16 cellular contexts compared by ENCODE assay signal in the genomic region with DNA sequence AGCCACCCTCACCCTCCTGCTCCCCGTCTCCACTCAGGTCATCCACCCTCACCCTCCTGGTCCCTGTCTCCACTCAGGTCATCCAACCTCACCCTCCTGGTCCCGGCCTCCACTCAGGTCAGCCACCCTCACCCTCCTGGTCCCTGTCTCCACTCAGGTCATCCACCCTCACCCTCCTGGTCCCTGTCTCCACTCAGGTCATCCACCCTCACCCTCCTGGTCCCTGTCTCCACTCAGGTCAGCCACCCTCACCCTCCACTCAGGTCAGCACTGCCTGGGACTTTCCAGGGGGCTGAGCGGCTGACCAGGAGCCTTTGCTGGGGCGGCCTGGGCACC. TPM values are rescaled to one million over a fixed set of nuclear protein-coding genes. Genes with fewer than 3 reads are reported as not detected.
DNase-seq lines count a peak whose midpoint lies in the region; ATAC-seq and TF ChIP-seq lines count a peak whose summit lies in the region.
"Not testable (repeated sequence)": the region's sequence is repeated elsewhere in the genome, so short reads cannot be mapped to it uniquely, and the experiment has no call there.
"Had no signal": no experiment of that assay in that cellular context is flagged by ENCODE, and none has a peak within 500 bp of the region (broad histone marks: within the 10 kb centered on the region; RNA-seq: fewer than 3 reads in every experiment).

No MANE protein-coding gene starts in this region.

- in situ Hi-C loops in IMR-90 (cut with MboI; ENCODE audit: low sequenced_read_pairs), result not testable (repeated sequence)

- CTCF ChIA-PET in IMR-90 (lab: Yijun Ruan, JAX), result not testable (repeated sequence)

- not testable (repeated sequence) for H3K4ac ChIP-seq in IMR-90 (ENCODE audit: low read depth, low read length)

- not testable (repeated sequence) for H3K9me3 ChIP-seq in BLaER1; IMR-90 (ENCODE audit: control insufficient read depth, insufficient read depth, low read length); heart right ventricle; mesodermal cell (ENCODE audit: control insufficient read depth, low read length)

- H3K9me1 ChIP-seq in IMR-90 (ENCODE audit: insufficient read depth, low read length), result not testable (repeated sequence)

- not testable (repeated sequence) for H4K20me1 ChIP-seq in BLaER1; IMR-90 (ENCODE audit: insufficient read depth, low read length)

- peaks cover 38% of the 10 kb centered on the region for H3K27me3 Mint-ChIP-seq in stimulated activated memory B cell treated with anti-CD40 and anti-IgM and Interleukin-4, amounts not matched to agents 10 μg/mL and 1 μg/mL and 100 μg/mL, for 72 hours

- H3K18ac ChIP-seq in IMR-90 (ENCODE audit: low read depth, low read length), result not testable (repeated sequence)

- H3K4me1 ChIP-seq in BLaER1 (peaks cover 66% of the 10 kb centered on the region), IMR-90 (ENCODE audit: control insufficient read depth, insufficient read depth, low read length) (peaks cover 22% of the 10 kb centered on the region), heart right ventricle (peaks cover 36 to 69% (median 55%) of the 10 kb centered on the region in 9 donors), mesodermal cell (ENCODE audit: control insufficient read depth, insufficient read depth, low read length, poor library complexity, severe bottlenecking) (peaks cover 33% of the 10 kb centered on the region)

- TF ChIP-seq RAD21 in IMR-90 (IDR thresholded peaks at IDR 0.05; ENCODE audit: low read length), result not testable (repeated sequence)

- TF ChIP-seq CTCF in IMR-90 (conservative IDR thresholded peaks at IDR 0.05; ENCODE audit: low read depth, low read length); heart right ventricle (IDR thresholded peaks at IDR 0.05): not testable (repeated sequence)

- H3K27ac ChIP-seq in BLaER1, result peak overlapping the region; percentile 81
- not testable (repeated sequence) for H3K27ac ChIP-seq in IMR-90 (ENCODE audit: insufficient read depth, low read length)
- H3K27ac ChIP-seq in angular gyrus (ENCODE audit: low read depth, low read length), result peak overlapping the region; percentile 19
- peak overlapping the region; percentile 86 to 97 (median 91) for H3K27ac ChIP-seq in heart right ventricle
- H3K27ac ChIP-seq in mesodermal cell (ENCODE audit: low read depth, low read length, severe bottlenecking), result peak overlapping the region; percentile 69

- not testable (repeated sequence) for H3K36me3 ChIP-seq in BLaER1; IMR-90 (ENCODE audit: control insufficient read depth, insufficient read depth, low read length); heart right ventricle; mesodermal cell (ENCODE audit: control insufficient read depth, insufficient read depth, low read length)

- WGBS in IMR-90 (ENCODE audit: extremely low coverage in 2 of 2, insufficient read length in 1 of 2), 2 experiments, result 84% methylated on average over 2 of the region's 4 CpGs; no CpG with 5 or more reads in 1 of the 2 experiments
- WGBS in heart right ventricle, 2 donors, result 54 to 57% methylated on average over 4 of the region's 4 CpGs
- 89 to 91% methylated on average over 3 to 4 of the region's 4 CpGs for WGBS in mesodermal cell (ENCODE audit: insufficient coverage in 2 of 2), 2 experiments

- H4K91ac ChIP-seq in IMR-90 (ENCODE audit: insufficient read depth, low read depth, low read length), result not testable (repeated sequence)

- BruUV-seq in IMR-90 (replicated peaks; lab: Mats Ljungman, UMichigan), result not testable (repeated sequence)

- peak overlapping the region; percentile 21 to 33; a peak in 1 of 4 replicates for H4K8ac ChIP-seq in IMR-90 (ENCODE audit: low read depth in 2 of 2, low read length in 2 of 2)

- H4K5ac ChIP-seq in IMR-90 (ENCODE audit: low read depth, low read length), result peak overlapping the region; percentile 11; the same call in 1 of the 2 replicates

- H3K4me3 ChIP-seq in BLaER1; IMR-90 (ENCODE audit: insufficient read depth, low read depth, low read length); mesodermal cell (ENCODE audit: extremely low read depth, insufficient read depth, low read length, poor library complexity, severe bottlenecking): not testable (repeated sequence)
- H3K4me3 ChIP-seq in heart right ventricle, result peak overlapping the region in 4 of 10 donors; percentile 5 to 35 (median 24)

- H3K27ac Mint-ChIP-seq in stimulated activated memory B cell treated with anti-CD40 and anti-IgM and Interleukin-4, amounts not matched to agents 10 μg/mL and 1 μg/mL and 100 μg/mL, for 72 hours, result peak overlapping the region; percentile 64

- H3K9ac ChIP-seq in BLaER1, result peak overlapping the region; percentile 71; the same call in 1 of the 2 replicates
- H3K9ac ChIP-seq in IMR-90 (ENCODE audit: low read depth, low read length), result not testable (repeated sequence)

- intact Hi-C loops in IMR-90 (cut with micrococcal nuclease); heart right ventricle (cut with DNase I): not testable (repeated sequence)

- POLR2A ChIA-PET in IMR-90 (lab: Charles Lee; ENCODE audit: unreplicated experiment), result not testable (repeated sequence)

- dilution Hi-C loops in IMR-90 (cut with HindIII; ENCODE audit: low sequenced_read_pairs, unreplicated experiment), result not testable (repeated sequence)

- H3K9me3 Mint-ChIP-seq in stimulated activated memory B cell treated with anti-CD40 and anti-IgM and Interleukin-4, amounts not matched to agents 10 μg/mL and 1 μg/mL and 100 μg/mL, for 72 hours, result not testable (repeated sequence)

- H3K4me3 Mint-ChIP-seq in stimulated activated memory B cell treated with anti-CD40 and anti-IgM and Interleukin-4, amounts not matched to agents 10 μg/mL and 1 μg/mL and 100 μg/mL, for 72 hours, result not testable (repeated sequence)

- H3K4me2 ChIP-seq in BLaER1, result peak overlapping the region; percentile 97
- not testable (repeated sequence) for H3K4me2 ChIP-seq in IMR-90 (ENCODE audit: low read depth, low read length)

- not testable (repeated sequence) for H3K36me3 Mint-ChIP-seq in stimulated activated memory B cell treated with anti-CD40 and anti-IgM and Interleukin-4, amounts not matched to agents 10 μg/mL and 1 μg/mL and 100 μg/mL, for 72 hours

- peak overlapping the region; percentile 78 for H2AK9ac ChIP-seq in IMR-90 (replicated peaks; ENCODE audit: low read depth, low read length, poor library complexity)

- TF ChIP-seq POLR2A in IMR-90 (IDR thresholded peaks at IDR 0.05; ENCODE audit: low read depth, low read length), result not testable (repeated sequence)

- peak overlapping the region; percentile 67 for H2AFZ ChIP-seq in IMR-90 (replicated peaks; ENCODE audit: low read length, poor library complexity)

- not testable (repeated sequence) for H2BK15ac ChIP-seq in IMR-90 (ENCODE audit: low read depth, low read length)

- H3K23ac ChIP-seq in IMR-90 (ENCODE audit: low read depth, low read length), result not testable (repeated sequence)

- H3K14ac ChIP-seq in IMR-90 (replicated peaks; ENCODE audit: low read depth, low read length), result not testable (repeated sequence)

- H2BK120ac ChIP-seq in IMR-90 (ENCODE audit: low read depth, low read length), result peak overlapping the region; percentile 15; the same call in 1 of the 2 replicates

- H2BK5ac ChIP-seq in IMR-90 (ENCODE audit: low read depth, low read length, poor library complexity, severe bottlenecking), result not testable (repeated sequence)

- not testable (repeated sequence) for H2BK20ac ChIP-seq in IMR-90 (ENCODE audit: low read depth, low read length)

- peaks cover 49% of the 10 kb centered on the region for H3K4me1 Mint-ChIP-seq in stimulated activated memory B cell treated with anti-CD40 and anti-IgM and Interleukin-4, amounts not matched to agents 10 μg/mL and 1 μg/mL and 100 μg/mL, for 72 hours

- not testable (repeated sequence) for H3K27me3 ChIP-seq in BLaER1; IMR-90 (ENCODE audit: control insufficient read depth, insufficient read depth, low read length)
- H3K27me3 ChIP-seq in heart right ventricle, result peaks cover 0 to 12% (median 0%) of the 10 kb centered on the region in 7 donors

- ATAC-seq in IMR-90 (ENCODE audit: low read depth); heart right ventricle; stimulated activated memory B cell treated with anti-CD40 and anti-IgM and Interleukin-4, amounts not matched to agents 10 μg/mL and 1 μg/mL and 100 μg/mL, for 72 hours: not testable (repeated sequence)

- peak overlapping the region; percentile 50; the same call in 1 of the 2 replicates for H2AK5ac ChIP-seq in IMR-90 (ENCODE audit: low read depth, low read length)

- H3K79me1 ChIP-seq in IMR-90 (ENCODE audit: low read depth in 1 of 2, low read length in 2 of 2), result not testable (repeated sequence)

- DNase-seq in IMR-90, heart right ventricle: not testable (repeated sequence)

- not testable (repeated sequence) for H3K56ac ChIP-seq in IMR-90 (ENCODE audit: extremely low read depth, insufficient read depth, low read length)

RNA-seq across cellular contexts. Expression of a gene that starts 7.6 kb away (rescaled TPM):
- total RNA-seq in IMR-90 (2012; rRNA removed) (not detected in 2 replicates), heart right ventricle (not detected)
- polyA plus RNA-seq in IMR-90 (2012; rRNA removed) (0.05 TPM in 1 of 2 replicates, not detected in the other), heart right ventricle (under 1 TPM; 0.32 to 0.59 TPM)
- polyA plus RNA-seq in IMR-90 (2012; cell fraction: cytosol; rRNA removed), result not detected in 2 replicates
- not detected in 2 replicates for polyA plus RNA-seq in IMR-90 (2012; cell fraction: nucleus; rRNA removed; ENCODE audit: low replicate concordance)
- polyA plus RNA-seq in mesodermal cell (2013, experiment 1 of 2), result not detected
- polyA plus RNA-seq in mesodermal cell (2013, experiment 2 of 2), result not detected
- total RNA-seq: activated B cell treated with CpG ODN at 0.5 μM for 24 hours; activated T-helper 1 cell treated with anti-CD3 and anti-CD28 coated beads, Interleukin-12 subunit alpha, Interleukin-12 subunit beta, Interleukin-2, Interleukin-4 antibody, amounts not matched to agents 30 ng/mL and 10 ng/mL and 1 ng/mL, durations not matched to agents 14 hours and 24 hours and 36 hours; CD4-positive, alpha-beta memory T cell; fibroblast of lung; glomerular endothelial cell; HT1080; kidney epithelial cell; LHCN-M2; PC-9; pulmonary artery endothelial cell had no signal
- polyA plus RNA-seq: CD4-positive, alpha-beta memory T cell; fibroblast of lung had no signal

RNA-seq across cellular contexts. Expression of a gene that starts 11.4 kb away (rescaled TPM):
- 113 and 119 TPM in 2 replicates for total RNA-seq in IMR-90 (2012; rRNA removed)
- polyA plus RNA-seq in IMR-90 (2012; rRNA removed), result 189 and 191 TPM in 2 replicates
- 217 and 218 TPM in 2 replicates for polyA plus RNA-seq in IMR-90 (2012; cell fraction: cytosol; rRNA removed)
- 189 and 198 TPM in 2 replicates for polyA plus RNA-seq in IMR-90 (2012; cell fraction: nucleus; rRNA removed; ENCODE audit: low replicate concordance)
- total RNA-seq in heart right ventricle, result 10 to 100 TPM; 60.1 to 83.0 (median 72.8) TPM
- polyA plus RNA-seq in heart right ventricle, result 100 to 1,000 TPM in 1 of 2 donors, 10 to 100 TPM in 1; 50.6 to 119 TPM
- polyA plus RNA-seq in mesodermal cell (2013, experiment 1 of 2), result 103 TPM
- 100 TPM for polyA plus RNA-seq in mesodermal cell (2013, experiment 2 of 2)

RNA-seq across cellular contexts. Expression of a gene that starts 22.6 kb away (rescaled TPM):
- total RNA-seq in IMR-90 (2012; rRNA removed) (14.9 and 15.3 TPM in 2 replicates), heart right ventricle (10 to 100 TPM; 10.2 to 25.4 (median 14.7) TPM)
- polyA plus RNA-seq in IMR-90 (2012; rRNA removed) (4.2 and 4.3 TPM in 2 replicates), heart right ventricle (10 to 100 TPM in 1 of 2 donors, 1 to 10 TPM in 1; 5.6 to 10.3 TPM)
- polyA plus RNA-seq in IMR-90 (2012; cell fraction: cytosol; rRNA removed), result 2.4 and 4.8 TPM in 2 replicates
- 10.3 and 18.2 TPM in 2 replicates for polyA plus RNA-seq in IMR-90 (2012; cell fraction: nucleus; rRNA removed; ENCODE audit: low replicate concordance)
- 18.5 TPM for polyA plus RNA-seq in mesodermal cell (2013, experiment 1 of 2)
- polyA plus RNA-seq in mesodermal cell (2013, experiment 2 of 2), result 15.9 TPM

RNA-seq across cellular contexts. Expression of a gene that starts 41.2 kb away (rescaled TPM):
- 45.2 and 46.9 TPM in 2 replicates for total RNA-seq in IMR-90 (2012; rRNA removed)
- polyA plus RNA-seq in IMR-90 (2012; rRNA removed), result 35.6 and 36.3 TPM in 2 replicates
- polyA plus RNA-seq in IMR-90 (2012; cell fraction: cytosol; rRNA removed), result 34.5 and 45.2 TPM in 2 replicates
- 30.4 and 42.4 TPM in 2 replicates for polyA plus RNA-seq in IMR-90 (2012; cell fraction: nucleus; rRNA removed; ENCODE audit: low replicate concordance)
- 10 to 100 TPM; 32.8 to 52.2 (median 38.5) TPM for total RNA-seq in heart right ventricle
- polyA plus RNA-seq in heart right ventricle, result 10 to 100 TPM; 19.5 to 23.8 TPM
- 20.9 TPM for polyA plus RNA-seq in mesodermal cell (2013, experiment 1 of 2)
- 19.1 TPM for polyA plus RNA-seq in mesodermal cell (2013, experiment 2 of 2)
